19 cellular contexts compared by ENCODE assay signal in genomic region chr17:81908793-81909192, GRCh38. TPM values are rescaled to one million over a fixed set of nuclear protein-coding genes. Genes with fewer than 3 reads are reported as not detected.
DNase-seq lines count a peak whose midpoint lies in the region; ATAC-seq and TF ChIP-seq lines count a peak whose summit lies in the region.
"Had no signal": no experiment of that assay in that cellular context is flagged by ENCODE, and none has a peak within 500 bp of the region (broad histone marks: within the 10 kb centered on the region; RNA-seq: fewer than 3 reads in every experiment).

No MANE protein-coding gene starts in this region.

- no peaks in the 10 kb centered on the region for H3K27me3 ChIP-seq in CD4-positive, alpha-beta T cell (ENCODE audit: control insufficient read depth, insufficient read depth, low read length)
- H3K27me3 ChIP-seq in Loucy (ENCODE audit: insufficient read depth, low read length, poor library complexity, severe bottlenecking): no peaks in the 10 kb centered on the region
- H3K27me3 ChIP-seq in mammary epithelial cell (ENCODE audit: insufficient read depth, low read length): no peaks in the 10 kb centered on the region

- no peaks in the 10 kb centered on the region for H3K27me3 Mint-ChIP-seq in activated naive CD8-positive, alpha-beta T cell treated with anti-CD3 and anti-CD28 coated beads, Interleukin-2, amount 10 ng/mL, durations not matched to agents 7 days and 5 days
- no peaks in the 10 kb centered on the region for H3K27me3 Mint-ChIP-seq in activated naive CD8-positive, alpha-beta T cell treated with anti-CD3 and anti-CD28 coated beads, Interleukin-2, amount 50 U/mL, for 24 hours
- no peaks in the 10 kb centered on the region for H3K27me3 Mint-ChIP-seq in CD4-positive, alpha-beta T cell
- no peaks in the 10 kb centered on the region for H3K27me3 Mint-ChIP-seq in neural crest cell (ENCODE audit: low read depth)
- H3K27me3 Mint-ChIP-seq: CD8-positive, alpha-beta memory T cell; IgD-negative memory B cell had no signal

- CTCF ChIA-PET in CD4-positive, alpha-beta T cell (lab: Charles Lee): no interaction called here
- CTCF ChIA-PET in mammary epithelial cell (lab: Charles Lee; ENCODE audit: low non-redundant PET): no interaction called here

- no peak for DNase-seq in activated naive CD8-positive, alpha-beta T cell treated with anti-CD3 and anti-CD28 coated beads, Interleukin-2, amount 10 ng/mL, durations not matched to agents 7 days and 5 days
- no peak for DNase-seq in activated naive CD8-positive, alpha-beta T cell treated with anti-CD3 and anti-CD28 coated beads, Interleukin-2, amount 50 U/mL, for 24 hours
- DNase-seq in CD4-positive, alpha-beta T cell: no peak
- DNase-seq in neural crest cell (ENCODE audit: low read depth, low spot score): no peak
- no peak for DNase-seq in mammary epithelial cell
- DNase-seq: 8988T; CD8-positive, alpha-beta memory T cell; COR-L47; DMS79; GF-D8; GOT3; H7; HFFc6 had no signal

- peaks cover 18% of the 10 kb centered on the region for H4K20me1 ChIP-seq in Loucy (ENCODE audit: insufficient read depth, low read length, poor library complexity, severe bottlenecking)
- H4K20me1 ChIP-seq in mammary epithelial cell (ENCODE audit: insufficient read depth, low read length): no peaks in the 10 kb centered on the region

- peak overlapping the region; percentile 87 for H3K4me3 Mint-ChIP-seq in activated naive CD8-positive, alpha-beta T cell treated with anti-CD3 and anti-CD28 coated beads, Interleukin-2, amount 10 ng/mL, durations not matched to agents 7 days and 5 days
- no peak overlapping the region for H3K4me3 Mint-ChIP-seq in activated naive CD8-positive, alpha-beta T cell treated with anti-CD3 and anti-CD28 coated beads, Interleukin-2, amount 50 U/mL, for 24 hours
- peak overlapping the region; percentile 45 for H3K4me3 Mint-ChIP-seq in CD4-positive, alpha-beta T cell
- H3K4me3 Mint-ChIP-seq in neural crest cell: peak overlapping the region; percentile 41
- H3K4me3 Mint-ChIP-seq: HFFc6 had no signal

- H3K9me2 ChIP-seq in Loucy (replicated peaks; ENCODE audit: low read depth, low read length): no peaks in the 10 kb centered on the region

- intact Hi-C loops in CD4-positive, alpha-beta T cell (cut with DNase I, micrococcal nuclease): no loop called here
- intact Hi-C loops in mammary epithelial cell (cut with micrococcal nuclease): no loop called here

- H3K4me2 ChIP-seq in Loucy (ENCODE audit: low read depth, low read length, poor library complexity, severe bottlenecking): peak overlapping the region; percentile 91
- H3K4me2 ChIP-seq in mammary epithelial cell (ENCODE audit: insufficient read depth, low read depth, low read length): no peak overlapping the region

- H3K4me1 Mint-ChIP-seq in activated naive CD8-positive, alpha-beta T cell treated with anti-CD3 and anti-CD28 coated beads, Interleukin-2, amount 10 ng/mL, durations not matched to agents 7 days and 5 days: peaks cover 7% of the 10 kb centered on the region
- H3K4me1 Mint-ChIP-seq in activated naive CD8-positive, alpha-beta T cell treated with anti-CD3 and anti-CD28 coated beads, Interleukin-2, amount 50 U/mL, for 24 hours: peaks cover 3% of the 10 kb centered on the region
- peaks cover 4% of the 10 kb centered on the region for H3K4me1 Mint-ChIP-seq in CD4-positive, alpha-beta T cell (ENCODE audit: low read depth)
- H3K4me1 Mint-ChIP-seq in neural crest cell: peaks cover 9% of the 10 kb centered on the region

- no peak overlapping the region for H3K9ac ChIP-seq in Loucy (ENCODE audit: low read depth, low read length, poor library complexity, severe bottlenecking)
- no peak overlapping the region for H3K9ac ChIP-seq in mammary epithelial cell (ENCODE audit: insufficient read depth, low read length)

- peaks cover 14% of the 10 kb centered on the region for H3K4me1 ChIP-seq in Loucy (ENCODE audit: insufficient read depth, low read length, poor library complexity, severe bottlenecking)
- peaks cover 12% of the 10 kb centered on the region for H3K4me1 ChIP-seq in mammary epithelial cell (ENCODE audit: insufficient read depth, low read length)

- peaks cover 11% of the 10 kb centered on the region; the same call in 1 of the 2 replicates for H3K36me3 ChIP-seq in Loucy (ENCODE audit: insufficient read depth, low read length)
- peaks cover 7% of the 10 kb centered on the region for H3K36me3 ChIP-seq in mammary epithelial cell (ENCODE audit: insufficient read depth, low read length)

- no peaks in the 10 kb centered on the region for H3K9me3 Mint-ChIP-seq in activated naive CD8-positive, alpha-beta T cell treated with anti-CD3 and anti-CD28 coated beads, Interleukin-2, amount 10 ng/mL, durations not matched to agents 7 days and 5 days
- no peaks in the 10 kb centered on the region for H3K9me3 Mint-ChIP-seq in activated naive CD8-positive, alpha-beta T cell treated with anti-CD3 and anti-CD28 coated beads, Interleukin-2, amount 50 U/mL, for 24 hours
- H3K9me3 Mint-ChIP-seq in CD4-positive, alpha-beta T cell: no peaks in the 10 kb centered on the region
- no peaks in the 10 kb centered on the region for H3K9me3 Mint-ChIP-seq in neural crest cell
- H3K9me3 Mint-ChIP-seq: CD8-positive, alpha-beta memory T cell; HFFc6; IgD-negative memory B cell had no signal

- no peak for TF ChIP-seq CTCF in CD4-positive, alpha-beta T cell (IDR thresholded peaks at IDR 0.05)
- TF ChIP-seq CTCF in Loucy (conservative IDR thresholded peaks at IDR 0.05; ENCODE audit: low read length) (no peak), neural crest cell (conservative IDR thresholded peaks at IDR 0.05) (no peak), mammary epithelial cell (conservative IDR thresholded peaks at IDR 0.05 in 1 of 2, IDR thresholded peaks at IDR 0.05 in 1 of 2; ENCODE audit: extremely low read depth in 1 of 2, insufficient read depth in 1 of 2, low read depth in 1 of 2, low read length in 2 of 2) (no peak)

- ATAC-seq in activated naive CD8-positive, alpha-beta T cell treated with anti-CD3 and anti-CD28 coated beads, Interleukin-2, amount 10 ng/mL, durations not matched to agents 7 days and 5 days (ENCODE audit: low read depth): no peak
- no peak for ATAC-seq in activated naive CD8-positive, alpha-beta T cell treated with anti-CD3 and anti-CD28 coated beads, Interleukin-2, amount 50 U/mL, for 24 hours
- no peak for ATAC-seq in CD4-positive, alpha-beta T cell (ENCODE audit: poor library complexity)
- no peak for ATAC-seq in GM18867 (IDR thresholded peaks at IDR 0.05; ENCODE audit: unreplicated experiment)
- ATAC-seq: HCT116 had no signal

- H2AFZ ChIP-seq in Loucy (ENCODE audit: low read length): no peak overlapping the region
- no peak overlapping the region for H2AFZ ChIP-seq in mammary epithelial cell (ENCODE audit: low read depth, low read length)

- peaks cover 21% of the 10 kb centered on the region for H3K79me2 ChIP-seq in Loucy (ENCODE audit: insufficient read depth, low read length)
- H3K79me2 ChIP-seq in mammary epithelial cell (ENCODE audit: insufficient read depth, low read length): peaks cover 28% of the 10 kb centered on the region

- no peak overlapping the region for H3K27ac ChIP-seq in CD4-positive, alpha-beta T cell (ENCODE audit: low read depth, low read length)
- no peak overlapping the region for H3K27ac ChIP-seq in mammary epithelial cell (ENCODE audit: insufficient read depth, low read depth, low read length)
- H3K27ac ChIP-seq: BLaER1 treated with 17β-estradiol and CSF1 and Interleukin-3, amounts not matched to agents 10 nM and 100 nM; HL-60 had no signal

- in situ Hi-C loops in mammary epithelial cell (cut with MboI; ENCODE audit: low sequenced_read_pairs in 2 of 2): no loop called here

- no peaks in the 10 kb centered on the region for H3F3A ChIP-seq in Loucy (ENCODE audit: low read depth)

- no peaks in the 10 kb centered on the region for H3K9me3 ChIP-seq in CD4-positive, alpha-beta T cell (ENCODE audit: control insufficient read depth, low read length)
- no peaks in the 10 kb centered on the region for H3K9me3 ChIP-seq in Loucy (ENCODE audit: insufficient read depth, low read depth, low read length)
- no peaks in the 10 kb centered on the region for H3K9me3 ChIP-seq in mammary epithelial cell (replicated peaks; ENCODE audit: insufficient read depth, low read length)
- H3K9me3 ChIP-seq: BLaER1 treated with 17β-estradiol and CSF1 and Interleukin-3, amounts not matched to agents 10 nM and 100 nM had no signal

- dilution Hi-C loops in mammary epithelial cell (cut with HindIII; ENCODE audit: low sequenced_read_pairs): no loop called here

- BruUV-seq in mammary epithelial cell (replicated peaks; lab: Mats Ljungman, UMichigan): no TSS peak

- WGBS in mammary epithelial cell (ENCODE audit: low coverage, missing lambda C conversion rate): 100% methylated on average over 2 of the region's 11 CpGs

- H3K4me3 ChIP-seq in Loucy (ENCODE audit: low read length, poor library complexity, severe bottlenecking) (no peak overlapping the region), mammary epithelial cell (replicated peaks in 1 of 3; ENCODE audit: insufficient read depth in 1 of 3, low read depth in 2 of 3, low read length in 3 of 3) (no peak overlapping the region)
- H3K4me3 ChIP-seq: BLaER1 treated with 17β-estradiol and CSF1 and Interleukin-3, amounts not matched to agents 10 nM and 100 nM had no signal

- peaks cover 5% of the 10 kb centered on the region for H3K36me3 Mint-ChIP-seq in activated naive CD8-positive, alpha-beta T cell treated with anti-CD3 and anti-CD28 coated beads, Interleukin-2, amount 10 ng/mL, durations not matched to agents 7 days and 5 days
- H3K36me3 Mint-ChIP-seq in activated naive CD8-positive, alpha-beta T cell treated with anti-CD3 and anti-CD28 coated beads, Interleukin-2, amount 50 U/mL, for 24 hours (ENCODE audit: low read depth): peaks cover 9% of the 10 kb centered on the region
- peaks cover 27% of the 10 kb centered on the region for H3K36me3 Mint-ChIP-seq in CD4-positive, alpha-beta T cell (ENCODE audit: low read depth)
- peaks cover 7% of the 10 kb centered on the region for H3K36me3 Mint-ChIP-seq in neural crest cell (ENCODE audit: low read depth)
- H3K36me3 Mint-ChIP-seq: IgD-negative memory B cell had no signal

- POLR2A ChIA-PET in activated naive CD8-positive, alpha-beta T cell treated with anti-CD3 and anti-CD28 coated beads, Interleukin-2, amount 10 ng/mL, durations not matched to agents 7 days and 5 days (lab: Charles Lee): interaction anchor here (0.5 kb wide), 1 partner anchor 26 kb away, joined by 3 read pairs; no protein-coding TSS in a partner anchor
- POLR2A ChIA-PET in CD4-positive, alpha-beta T cell (lab: Charles Lee): interaction anchor here (3.6 kb wide), 1 partner anchor 37 kb away, joined by 13 read pairs; the partner anchor contains the start of gene ARHGDIA

- H3K27ac Mint-ChIP-seq in activated naive CD8-positive, alpha-beta T cell treated with anti-CD3 and anti-CD28 coated beads, Interleukin-2, amount 10 ng/mL, durations not matched to agents 7 days and 5 days: no peak overlapping the region
- H3K27ac Mint-ChIP-seq in activated naive CD8-positive, alpha-beta T cell treated with anti-CD3 and anti-CD28 coated beads, Interleukin-2, amount 50 U/mL, for 24 hours: no peak overlapping the region
- no peak overlapping the region for H3K27ac Mint-ChIP-seq in CD4-positive, alpha-beta T cell
- no peak overlapping the region for H3K27ac Mint-ChIP-seq in neural crest cell (ENCODE audit: unreplicated experiment)
- H3K27ac Mint-ChIP-seq: HFFc6 had no signal

RNA-seq across cellular contexts. Expression of gene PCYT2, which starts 2.4 kb away (rescaled TPM):
- 10 to 100 TPM; 39.3 to 44.5 TPM for total RNA-seq in activated naive CD8-positive, alpha-beta T cell treated with anti-CD3 and anti-CD28 coated beads, Interleukin-2, amount 10 ng/mL, durations not matched to agents 7 days and 5 days
- 10 to 100 TPM; 18.7 to 18.9 TPM for total RNA-seq in CD4-positive, alpha-beta T cell
- 86.2 and 92.4 TPM in 2 replicates for total RNA-seq in neural crest cell
- 10 to 100 TPM; 23.5 to 48.7 TPM for total RNA-seq in mammary epithelial cell
- 51.6 TPM for polyA plus RNA-seq in mammary epithelial cell
- polyA minus RNA-seq in mammary epithelial cell: 33.7 TPM

RNA-seq across cellular contexts. Expression of gene NPB, which starts 6.8 kb away (rescaled TPM):
- 1 to 10 TPM in 1 of 2 experiments, under 1 TPM in 1; 0.47 to 1.0 TPM for total RNA-seq in activated naive CD8-positive, alpha-beta T cell treated with anti-CD3 and anti-CD28 coated beads, Interleukin-2, amount 10 ng/mL, durations not matched to agents 7 days and 5 days
- under 1 TPM in 1 of 2 experiments, not detected in 1; 0.20 TPM for total RNA-seq in CD4-positive, alpha-beta T cell
- total RNA-seq in neural crest cell (0.93 and 1.1 TPM in 2 replicates), mammary epithelial cell (not detected)
- 0.06 TPM for polyA plus RNA-seq in mammary epithelial cell
- not detected for polyA minus RNA-seq in mammary epithelial cell
- polyA plus RNA-seq: CD8-positive, alpha-beta memory T cell; IgD-negative memory B cell had no signal

RNA-seq across cellular contexts. Expression of gene SIRT7, which starts 9.2 kb away (rescaled TPM):
- 10 to 100 TPM; 64.8 to 65.2 TPM for total RNA-seq in activated naive CD8-positive, alpha-beta T cell treated with anti-CD3 and anti-CD28 coated beads, Interleukin-2, amount 10 ng/mL, durations not matched to agents 7 days and 5 days
- total RNA-seq in CD4-positive, alpha-beta T cell: 10 to 100 TPM; 56.7 to 57.5 TPM
- 25.5 and 26.2 TPM in 2 replicates for total RNA-seq in neural crest cell
- total RNA-seq in mammary epithelial cell: 10 to 100 TPM; 15.5 to 28.1 TPM
- polyA plus RNA-seq in mammary epithelial cell: 7.2 TPM
- 12.6 TPM for polyA minus RNA-seq in mammary epithelial cell

RNA-seq across cellular contexts. Expression of gene ANAPC11, which starts 17.3 kb away (rescaled TPM):
- total RNA-seq in activated naive CD8-positive, alpha-beta T cell treated with anti-CD3 and anti-CD28 coated beads, Interleukin-2, amount 10 ng/mL, durations not matched to agents 7 days and 5 days: 100 to 1,000 TPM; 102 to 106 TPM
- 10 to 100 TPM; 27.9 to 28.9 TPM for total RNA-seq in CD4-positive, alpha-beta T cell
- total RNA-seq in neural crest cell: 199 and 200 TPM in 2 replicates
- 100 to 1,000 TPM in 1 of 2 donors, 10 to 100 TPM in 1; 65.3 to 112 TPM for total RNA-seq in mammary epithelial cell
- 285 TPM for polyA plus RNA-seq in mammary epithelial cell
- polyA minus RNA-seq in mammary epithelial cell: 68.5 TPM

RNA-seq across cellular contexts. Expression of gene ALYREF, which starts 17.4 kb away (rescaled TPM):
- total RNA-seq in activated naive CD8-positive, alpha-beta T cell treated with anti-CD3 and anti-CD28 coated beads, Interleukin-2, amount 10 ng/mL, durations not matched to agents 7 days and 5 days: 100 to 1,000 TPM; 135 to 152 TPM
- 100 to 1,000 TPM in 1 of 2 experiments, 10 to 100 TPM in 1; 93.3 to 101 TPM for total RNA-seq in CD4-positive, alpha-beta T cell
- total RNA-seq in neural crest cell (216 and 217 TPM in 2 replicates), mammary epithelial cell (100 to 1,000 TPM in 1 of 2 donors, 10 to 100 TPM in 1; 51.2 to 106 TPM)
- 72.8 TPM for polyA plus RNA-seq in mammary epithelial cell
- 122 TPM for polyA minus RNA-seq in mammary epithelial cell
